Comparison of ENCODE assay signal across 8 cellular contexts in genomic region chr14:95774265-95775160, GRCh38.
DNase-seq lines count a peak whose midpoint lies in the region; ATAC-seq and TF ChIP-seq lines count a peak whose summit lies in the region.

No MANE protein-coding gene starts in this region.

- no peaks in the 10 kb centered on the region for H3K9me3 Mint-ChIP-seq in CD8-positive, alpha-beta T cell

- H3K27ac ChIP-seq in CD8-positive, alpha-beta T cell (ENCODE audit: low read depth, low read length): no peak overlapping the region
- no peak overlapping the region for H3K27ac ChIP-seq in OCI-LY1 (ENCODE audit: low read depth, low read length, poor library complexity, severe bottlenecking)

- no peaks in the 10 kb centered on the region for H4K20me1 ChIP-seq in OCI-LY1 (ENCODE audit: insufficient read depth, low read length)

- no peaks in the 10 kb centered on the region for H3K27me3 ChIP-seq in CD8-positive, alpha-beta T cell (ENCODE audit: insufficient read depth, low read length)
- peaks cover 10% of the 10 kb centered on the region for H3K27me3 ChIP-seq in H7 (ENCODE audit: control insufficient read depth, insufficient read depth, low read length)
- no peaks in the 10 kb centered on the region for H3K27me3 ChIP-seq in OCI-LY1 (ENCODE audit: insufficient read depth, low read length)

- H3K9ac ChIP-seq in OCI-LY1 (ENCODE audit: low read length): no peak overlapping the region

- no peaks in the 10 kb centered on the region for H3K79me2 ChIP-seq in OCI-LY1 (ENCODE audit: insufficient read depth, low read length)

- no peak overlapping the region for H3K4me3 ChIP-seq in CD8-positive, alpha-beta T cell (ENCODE audit: low read depth, low read length)
- H3K4me3 ChIP-seq in H7 (ENCODE audit: insufficient read depth, low read depth, low read length) (no peak overlapping the region), OCI-LY1 (ENCODE audit: low read depth, low read length, poor library complexity, severe bottlenecking) (no peak overlapping the region), fibroblast of villous mesenchyme (ENCODE audit: low read depth, low read length) (no peak overlapping the region)

- H3K27me3 Mint-ChIP-seq in CD8-positive, alpha-beta T cell (ENCODE audit: low read depth): peaks cover 18% of the 10 kb centered on the region

- H2AFZ ChIP-seq in OCI-LY1 (ENCODE audit: low read length): no peak overlapping the region

- no peaks in the 10 kb centered on the region for H3K9me3 ChIP-seq in CD8-positive, alpha-beta T cell (ENCODE audit: low read length)
- H3K9me3 ChIP-seq in OCI-LY1 (ENCODE audit: low read length): no peaks in the 10 kb centered on the region

- CTCF ChIA-PET in CD8-positive, alpha-beta T cell (lab: Charles Lee): interaction anchor here (0.6 to 2.3 kb wide), 35 partner anchors 8 to 347 kb away, joined by 3 to 10 read pairs (median 3); no protein-coding TSS in a partner anchor

- no peaks in the 10 kb centered on the region for H3K4me1 ChIP-seq in CD8-positive, alpha-beta T cell (ENCODE audit: insufficient read depth, low read length)
- no peaks in the 10 kb centered on the region for H3K4me1 ChIP-seq in OCI-LY1 (ENCODE audit: insufficient read depth, low read length, severe bottlenecking)

- intact Hi-C loops in CD8-positive, alpha-beta T cell (cut with DNase I, micrococcal nuclease): loop anchor here (1.0 kb wide), 2 partner anchors 213 to 332 kb away; no protein-coding TSS in a partner anchor

- no peaks in the 10 kb centered on the region for H3K9me2 ChIP-seq in OCI-LY1 (ENCODE audit: low read depth, low read length)

- no peak overlapping the region for H3K27ac Mint-ChIP-seq in CD8-positive, alpha-beta T cell

- TF ChIP-seq CTCF in CD8-positive, alpha-beta T cell (IDR thresholded peaks at IDR 0.05): peak; percentile 89
- TF ChIP-seq CTCF in OCI-LY1 (IDR thresholded peaks at IDR 0.05; ENCODE audit: low read length) (peak; percentile 87), fibroblast of villous mesenchyme (IDR thresholded peaks at IDR 0.05; ENCODE audit: insufficient read depth, low read depth, low read length) (peak; percentile 87)

- POLR2A ChIA-PET in CD8-positive, alpha-beta T cell (lab: Charles Lee): no interaction called here

- H3K4me3 Mint-ChIP-seq in CD8-positive, alpha-beta T cell: no peak overlapping the region

- peaks cover 1% of the 10 kb centered on the region for H3K4me1 Mint-ChIP-seq in CD8-positive, alpha-beta T cell (ENCODE audit: low read depth)

- H3K4me2 ChIP-seq in OCI-LY1 (ENCODE audit: low read length): no peak overlapping the region

- ATAC-seq in CD8-positive, alpha-beta T cell: no peak
- ATAC-seq in GM18520 (IDR thresholded peaks at IDR 0.05; ENCODE audit: unreplicated experiment) (no peak), HG03108 (IDR thresholded peaks at IDR 0.05; ENCODE audit: unreplicated experiment) (no peak)

- DNase-seq in CD8-positive, alpha-beta T cell: peak; percentile 7 to 66 (median 33)
- DNase-seq in H7: peak; percentile 80
- DNase-seq in activated T-cell treated with anti-CD3 and anti-CD28 coated beads, Interleukin-2, amount 50 U/mL, for 48 hours: peak; percentile 57 to 67
- DNase-seq in fibroblast of villous mesenchyme (ENCODE audit: low read depth): peak; percentile 39
- DNase-seq in pulmonary artery endothelial cell (ENCODE audit: low read depth, low spot score): peak; percentile 7

- no peaks in the 10 kb centered on the region for H3K36me3 Mint-ChIP-seq in CD8-positive, alpha-beta T cell

- no peaks in the 10 kb centered on the region for H3K36me3 ChIP-seq in CD8-positive, alpha-beta T cell (ENCODE audit: insufficient read depth, low read length)
- no peaks in the 10 kb centered on the region for H3K36me3 ChIP-seq in H7 (replicated peaks; ENCODE audit: control insufficient read depth, insufficient read depth, low read length)
- no peaks in the 10 kb centered on the region for H3K36me3 ChIP-seq in OCI-LY1 (ENCODE audit: insufficient read depth, low read length)

- H3F3A ChIP-seq in OCI-LY1 (ENCODE audit: insufficient read depth, low read length): no peaks in the 10 kb centered on the region

Comparison
In these comparisons a context has a peak if more than half of its experiments do, and no peak if none do; other contexts are left out.
1. DNase-seq: peak in every context shown above with its lines; median percentile 80 in H7; 62 in activated T-cell treated with anti-CD3 and anti-CD28 coated beads, Interleukin-2, amount 50 U/mL, for 48 hours; 39 in fibroblast of villous mesenchyme; 33 in CD8-positive, alpha-beta T cell; 7 in pulmonary artery endothelial cell.